Comparison of ENCODE assay signal across 9 cellular contexts in the genomic region with DNA sequence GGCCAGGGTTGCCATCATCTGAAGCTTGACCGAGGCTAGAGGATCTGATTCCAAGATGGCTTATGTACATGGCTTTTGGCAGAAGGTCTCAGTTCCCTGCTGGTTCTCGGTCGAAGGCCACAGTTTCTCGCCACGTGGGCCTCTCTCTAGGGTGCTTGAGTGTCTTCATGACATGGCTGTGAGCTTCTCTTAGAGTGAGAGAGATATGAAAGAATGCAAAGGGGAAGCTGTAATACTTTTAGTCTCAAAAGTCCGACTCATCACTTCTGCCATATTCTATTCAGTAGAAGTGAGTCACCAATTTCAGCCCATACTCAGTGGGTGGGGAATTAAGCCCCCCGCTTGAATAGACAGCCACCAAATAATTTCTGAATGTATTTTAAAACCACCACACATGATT.
DNase-seq lines count a peak whose midpoint lies in the region; ATAC-seq and TF ChIP-seq lines count a peak whose summit lies in the region.
"Had no signal": no experiment of that assay in that cellular context is flagged by ENCODE, and none has a peak within 500 bp of the region (broad histone marks: within the 10 kb centered on the region; RNA-seq: fewer than 3 reads in every experiment).

No MANE protein-coding gene starts in this region.

- no peak overlapping the region for H3K4me3 ChIP-seq in RWPE2 (ENCODE audit: severe bottlenecking)
- H3K4me3 ChIP-seq in tibial artery: no peak overlapping the region
- no peak overlapping the region for H3K4me3 ChIP-seq in BE2C (ENCODE audit: low read depth, low read length)
- H3K4me3 ChIP-seq: SK-N-MC had no signal

- TF ChIP-seq POLR2A in GM18505 (IDR thresholded peaks at IDR 0.05; ENCODE audit: borderline replicate concordance, extremely low read depth, insufficient read depth, insufficient read length): no peak

- H3K4me3 Mint-ChIP-seq in activated T-cell treated with anti-CD3 and anti-CD28 coated beads, Interleukin-2, amount 50 U/mL, for 4 hours: no peak overlapping the region

- intact Hi-C loops in tibial artery (cut with DNase I; ENCODE audit: low total_unique reads): no loop called here

- H3K27me3 ChIP-seq in RWPE2 (ENCODE audit: insufficient read depth, poor library complexity, severe bottlenecking) (no peaks in the 10 kb centered on the region), tibial artery (no peaks in the 10 kb centered on the region), BE2C (0 out of 2 replicates have a peak, but pooled peaks cover 6% of the 10 kb centered on the region)

- peaks cover 9% of the 10 kb centered on the region for H3K4me1 ChIP-seq in RWPE2 (ENCODE audit: insufficient read depth, poor library complexity, severe bottlenecking)
- H3K4me1 ChIP-seq in tibial artery: peaks cover 0 to 75% (median 29%) of the 10 kb centered on the region in 4 donors
- H3K4me1 ChIP-seq in BE2C: no peaks in the 10 kb centered on the region

- TF ChIP-seq CTCF in RWPE2 (IDR thresholded peaks at IDR 0.05; ENCODE audit: poor library complexity, severe bottlenecking) (no peak), tibial artery (IDR thresholded peaks at IDR 0.05) (no peak), BE2C (IDR thresholded peaks at IDR 0.05; ENCODE audit: low read depth, low read length) (no peak)

- H3K9me3 ChIP-seq in RWPE2 (ENCODE audit: severe bottlenecking) (peaks cover 2% of the 10 kb centered on the region), tibial artery (no peaks in the 10 kb centered on the region), BE2C (no peaks in the 10 kb centered on the region)

- no peaks in the 10 kb centered on the region for H3K36me3 ChIP-seq in RWPE2 (ENCODE audit: low read depth)
- H3K36me3 ChIP-seq in tibial artery: no peaks in the 10 kb centered on the region
- H3K36me3 ChIP-seq in BE2C: no peaks in the 10 kb centered on the region

- H3K4me1 Mint-ChIP-seq in activated T-cell treated with anti-CD3 and anti-CD28 coated beads, Interleukin-2, amount 50 U/mL, for 4 hours (ENCODE audit: low read depth): peaks cover 64% of the 10 kb centered on the region

- peaks cover 15% of the 10 kb centered on the region for H3K9me3 Mint-ChIP-seq in activated T-cell treated with anti-CD3 and anti-CD28 coated beads, Interleukin-2, amount 50 U/mL, for 4 hours

- DNase-seq in activated T-cell treated with anti-CD3 and anti-CD28 coated beads, Interleukin-2, amount 50 U/mL, for 4 hours: no peak
- DNase-seq in activated T-cell treated with anti-CD3 and anti-CD28 coated beads, Interleukin-2, amount 50 U/mL, for 1 hour: no peak
- DNase-seq in RWPE2 (ENCODE audit: low spot score): no peak
- peak; percentile 67 for DNase-seq in iris pigment epithelial cell (ENCODE audit: low read depth)
- no peak for DNase-seq in tibial artery
- DNase-seq in GDM1 (lab: John Stamatoyannopoulos, UW): no peak
- no peak for DNase-seq in BE2C

- H3K27me3 Mint-ChIP-seq in activated T-cell treated with anti-CD3 and anti-CD28 coated beads, Interleukin-2, amount 50 U/mL, for 4 hours (ENCODE audit: low read depth): no peaks in the 10 kb centered on the region

- H3K27ac ChIP-seq in RWPE2 (ENCODE audit: poor library complexity, severe bottlenecking) (no peak overlapping the region), tibial artery (peak overlapping the region; percentile 49 to 53)
- H3K27ac ChIP-seq: SK-N-MC had no signal

- H3K36me3 Mint-ChIP-seq in activated T-cell treated with anti-CD3 and anti-CD28 coated beads, Interleukin-2, amount 50 U/mL, for 4 hours (ENCODE audit: insufficient read depth): peaks cover 21% of the 10 kb centered on the region

- peak; percentile 70 to 83 for ATAC-seq in activated T-cell treated with anti-CD3 and anti-CD28 coated beads, Interleukin-2, amount 50 U/mL, for 4 hours
- ATAC-seq in RWPE2 (ENCODE audit: low read depth): peak; percentile 36; the same call in 1 of the 3 replicates
- no peak for ATAC-seq in GM18505 (IDR thresholded peaks at IDR 0.05; ENCODE audit: unreplicated experiment)
